ENCODE assay signal across 10 cellular contexts in genomic region chr10:119290301-119291036, GRCh38.
DNase-seq lines count a peak whose midpoint lies in the region; ATAC-seq and TF ChIP-seq lines count a peak whose summit lies in the region.
"Had no signal": no experiment of that assay in that cellular context is flagged by ENCODE, and none has a peak within 500 bp of the region (broad histone marks: within the 10 kb centered on the region; RNA-seq: fewer than 3 reads in every experiment).

No MANE protein-coding gene starts in this region.

- POLR2A ChIA-PET in activated CD4-positive, alpha-beta T cell treated with anti-CD3 and anti-CD28 coated beads for 36 hours (lab: Charles Lee): interaction anchor here (0.7 kb wide), 2 partner anchors 8 to 49 kb away, joined by 3 read pairs; no protein-coding TSS in a partner anchor

- intact Hi-C loops in activated CD4-positive, alpha-beta T cell treated with anti-CD3 and anti-CD28 coated beads for 36 hours (cut with DNase I, micrococcal nuclease): no loop called here
- intact Hi-C loops in aorta (cut with DNase I): no loop called here

- no peaks in the 10 kb centered on the region for H3K9me3 ChIP-seq in WERI-Rb-1 (ENCODE audit: severe bottlenecking)
- H3K9me3 ChIP-seq in aorta (ENCODE audit: control insufficient read depth, low read length): no peaks in the 10 kb centered on the region
- H3K9me3 ChIP-seq: breast epithelium had no signal

- ATAC-seq in activated CD4-positive, alpha-beta T cell treated with anti-CD3 and anti-CD28 coated beads for 36 hours: no peak
- ATAC-seq in stimulated activated memory B cell treated with anti-CD40 and anti-IgM and Interleukin-4, amounts not matched to agents 10 μg/mL and 1 μg/mL and 100 μg/mL, for 72 hours: no peak
- ATAC-seq in HG03045 (IDR thresholded peaks at IDR 0.05; ENCODE audit: unreplicated experiment): no peak
- no peak for ATAC-seq in GM18498 (IDR thresholded peaks at IDR 0.05; ENCODE audit: unreplicated experiment)
- ATAC-seq in aorta (ENCODE audit: low FRiP score): no peak

- peak overlapping the region; percentile 1 for H3K27ac Mint-ChIP-seq in activated CD4-positive, alpha-beta T cell treated with anti-CD3 and anti-CD28 coated beads for 36 hours
- peak overlapping the region; percentile 20 for H3K27ac Mint-ChIP-seq in stimulated activated memory B cell treated with anti-CD40 and anti-IgM and Interleukin-4, amounts not matched to agents 10 μg/mL and 1 μg/mL and 100 μg/mL, for 72 hours

- H3K36me3 Mint-ChIP-seq in activated CD4-positive, alpha-beta T cell treated with anti-CD3 and anti-CD28 coated beads for 36 hours (ENCODE audit: low read depth): peaks cover 2% of the 10 kb centered on the region
- no peaks in the 10 kb centered on the region for H3K36me3 Mint-ChIP-seq in stimulated activated memory B cell treated with anti-CD40 and anti-IgM and Interleukin-4, amounts not matched to agents 10 μg/mL and 1 μg/mL and 100 μg/mL, for 72 hours

- no peak for DNase-seq in activated CD4-positive, alpha-beta T cell treated with anti-CD3 and anti-CD28 coated beads for 36 hours
- DNase-seq in activated CD4-positive, alpha-beta T cell treated with anti-CD3 and anti-CD28 coated beads for 4 hours: no peak
- DNase-seq in WERI-Rb-1 (no peak), hepatic stellate cell (ENCODE audit: low spot score) (peak; percentile 47), aorta (no peak)

- H3K4me1 ChIP-seq in aorta (ENCODE audit: control insufficient read depth in 1 of 2, insufficient read depth in 2 of 2, low read length in 2 of 2): peaks cover 0 to 11% of the 10 kb centered on the region in 2 donors

- H3K4me3 Mint-ChIP-seq in activated CD4-positive, alpha-beta T cell treated with anti-CD3 and anti-CD28 coated beads for 36 hours: no peak overlapping the region
- H3K4me3 Mint-ChIP-seq in stimulated activated memory B cell treated with anti-CD40 and anti-IgM and Interleukin-4, amounts not matched to agents 10 μg/mL and 1 μg/mL and 100 μg/mL, for 72 hours: no peak overlapping the region

- H3K36me3 ChIP-seq in WERI-Rb-1 (no peaks in the 10 kb centered on the region), aorta (ENCODE audit: control insufficient read depth in 1 of 2, insufficient read depth in 2 of 2, low read length in 1 of 2) (no peaks in the 10 kb centered on the region)
- H3K36me3 ChIP-seq: breast epithelium had no signal

- no peaks in the 10 kb centered on the region for H3K9me3 Mint-ChIP-seq in activated CD4-positive, alpha-beta T cell treated with anti-CD3 and anti-CD28 coated beads for 36 hours (ENCODE audit: low read depth)
- H3K9me3 Mint-ChIP-seq in stimulated activated memory B cell treated with anti-CD40 and anti-IgM and Interleukin-4, amounts not matched to agents 10 μg/mL and 1 μg/mL and 100 μg/mL, for 72 hours: peaks cover 3% of the 10 kb centered on the region

- CTCF ChIA-PET in activated CD4-positive, alpha-beta T cell treated with anti-CD3 and anti-CD28 coated beads for 36 hours (lab: Charles Lee): interaction anchor here (0.6 to 1.9 kb wide), 4 partner anchors 16 to 84 kb away, joined by 3 to 6 read pairs (median 4); partner anchors contain the start of gene GRK5

- H3K4me3 ChIP-seq in WERI-Rb-1 (ENCODE audit: low read depth, low read length) (no peak overlapping the region), aorta (ENCODE audit: low read length in 2 of 2) (no peak overlapping the region)
- H3K4me3 ChIP-seq: breast epithelium, skin epidermis had no signal

- WGBS in aorta, 2 donors: 52 to 57% methylated on average over 9 to 12 of the region's 12 CpGs

- TF ChIP-seq CTCF in WERI-Rb-1 (IDR thresholded peaks at IDR 0.05; ENCODE audit: low read depth, low read length): peak; percentile 23; the same call in 1 of the 2 replicates

- H3K27me3 ChIP-seq in WERI-Rb-1 (ENCODE audit: insufficient read depth, low read depth, severe bottlenecking) (no peaks in the 10 kb centered on the region), aorta (ENCODE audit: control insufficient read depth in 1 of 2, insufficient read depth in 2 of 2, low read length in 1 of 2) (no peaks in the 10 kb centered on the region)
- H3K27me3 ChIP-seq: breast epithelium had no signal

- no peaks in the 10 kb centered on the region for H3K27me3 Mint-ChIP-seq in activated CD4-positive, alpha-beta T cell treated with anti-CD3 and anti-CD28 coated beads for 36 hours
- no peaks in the 10 kb centered on the region for H3K27me3 Mint-ChIP-seq in stimulated activated memory B cell treated with anti-CD40 and anti-IgM and Interleukin-4, amounts not matched to agents 10 μg/mL and 1 μg/mL and 100 μg/mL, for 72 hours

- H3K27ac ChIP-seq in WERI-Rb-1: no peak overlapping the region; the same call in 1 of the 2 replicates
- no peak overlapping the region for H3K27ac ChIP-seq in aorta (ENCODE audit: low read depth in 1 of 2, low read length in 2 of 2)

- peaks cover 67% of the 10 kb centered on the region for H3K4me1 Mint-ChIP-seq in activated CD4-positive, alpha-beta T cell treated with anti-CD3 and anti-CD28 coated beads for 36 hours
- H3K4me1 Mint-ChIP-seq in stimulated activated memory B cell treated with anti-CD40 and anti-IgM and Interleukin-4, amounts not matched to agents 10 μg/mL and 1 μg/mL and 100 μg/mL, for 72 hours: peaks cover 77% of the 10 kb centered on the region
